Comparison of ENCODE assay signal across 24 cellular contexts in genomic region chr11:61310749-61311148, GRCh38. TPM values are rescaled to one million over a fixed set of nuclear protein-coding genes. Genes with fewer than 3 reads are reported as not detected.
DNase-seq lines count a peak whose midpoint lies in the region; ATAC-seq and TF ChIP-seq lines count a peak whose summit lies in the region.
"Had no signal": no experiment of that assay in that cellular context is flagged by ENCODE, and none has a peak within 500 bp of the region (broad histone marks: within the 10 kb centered on the region; RNA-seq: fewer than 3 reads in every experiment).

No MANE protein-coding gene starts in this region.

- no peak overlapping the region for H3K23ac ChIP-seq in mesendoderm (ENCODE audit: low read length)

- H3K27me3 Mint-ChIP-seq in activated T-cell treated with anti-CD3 and anti-CD28 coated beads, Interleukin-2, amount 50 U/mL, for 72 hours (ENCODE audit: low read depth), result no peaks in the 10 kb centered on the region
- H3K27me3 Mint-ChIP-seq in activated T-cell treated with anti-CD3 and anti-CD28 coated beads, Interleukin-2, amount 50 U/mL, for 24 hours, result no peaks in the 10 kb centered on the region
- H3K27me3 Mint-ChIP-seq in endothelial cell (ENCODE audit: unreplicated experiment), result no peaks in the 10 kb centered on the region
- H3K27me3 Mint-ChIP-seq: B cell; CD4-positive, alpha-beta T cell had no signal

- H3K79me2 ChIP-seq in mesendoderm (ENCODE audit: control insufficient read depth, insufficient read depth, low read length), result no peaks in the 10 kb centered on the region

- H3K36me3 Mint-ChIP-seq in activated T-cell treated with anti-CD3 and anti-CD28 coated beads, Interleukin-2, amount 50 U/mL, for 72 hours (ENCODE audit: insufficient read depth in 2 of 2), result peaks cover 9 to 28% of the 10 kb centered on the region in 2 donors
- H3K36me3 Mint-ChIP-seq in activated T-cell treated with anti-CD3 and anti-CD28 coated beads, Interleukin-2, amount 50 U/mL, for 24 hours (ENCODE audit: low read depth), result peaks cover 6% of the 10 kb centered on the region
- H3K36me3 Mint-ChIP-seq in endothelial cell (ENCODE audit: low read depth, unreplicated experiment), result peaks cover 20% of the 10 kb centered on the region

- H3K27ac Mint-ChIP-seq in activated T-cell treated with anti-CD3 and anti-CD28 coated beads, Interleukin-2, amount 50 U/mL, for 72 hours, result peak overlapping the region; percentile 52
- no peak overlapping the region for H3K27ac Mint-ChIP-seq in activated T-cell treated with anti-CD3 and anti-CD28 coated beads, Interleukin-2, amount 50 U/mL, for 24 hours
- no peak overlapping the region for H3K27ac Mint-ChIP-seq in endothelial cell (ENCODE audit: unreplicated experiment)
- H3K27ac Mint-ChIP-seq: B cell; CD4-positive, alpha-beta T cell; CD8-positive, alpha-beta T cell had no signal

- H3K9ac ChIP-seq in mesendoderm (ENCODE audit: low read length), result no peak overlapping the region
- H3K9ac ChIP-seq: BLaER1 treated with 17β-estradiol and CSF1 and Interleukin-3, amounts not matched to agents 10 nM and 100 nM had no signal

- H3K27me3 ChIP-seq in adrenal gland (no peaks in the 10 kb centered on the region), mesendoderm (ENCODE audit: insufficient read depth, low read length, poor library complexity) (no peaks in the 10 kb centered on the region)
- H3K27me3 ChIP-seq: BLaER1 treated with 17β-estradiol and CSF1 and Interleukin-3, amounts not matched to agents 10 nM and 100 nM had no signal

- H3K27ac ChIP-seq in adrenal gland, result peak overlapping the region in 1 of 5 donors; percentile 50
- H3K27ac ChIP-seq in mesendoderm (ENCODE audit: low read depth, low read length), result no peak overlapping the region
- H3K27ac ChIP-seq: 22Rv1; A549; BLaER1 treated with 17β-estradiol and CSF1 and Interleukin-3, amounts not matched to agents 10 nM and 100 nM; C4-2B had no signal

- no peak overlapping the region for H3K56ac ChIP-seq in mesendoderm (ENCODE audit: low read length)

- H2AK5ac ChIP-seq in mesendoderm (ENCODE audit: low read length), result no peak overlapping the region

- no peak overlapping the region for H2BK15ac ChIP-seq in mesendoderm (replicated peaks; ENCODE audit: low read depth)

- no peak overlapping the region for H3K4me2 ChIP-seq in mesendoderm (ENCODE audit: low read length)
- H3K4me2 ChIP-seq: A549; BLaER1 treated with 17β-estradiol and CSF1 and Interleukin-3, amounts not matched to agents 10 nM and 100 nM had no signal

- H2BK120ac ChIP-seq in mesendoderm (ENCODE audit: low read depth, low read length), result no peak overlapping the region

- H3K9me3 Mint-ChIP-seq in activated T-cell treated with anti-CD3 and anti-CD28 coated beads, Interleukin-2, amount 50 U/mL, for 72 hours, result no peaks in the 10 kb centered on the region
- no peaks in the 10 kb centered on the region for H3K9me3 Mint-ChIP-seq in activated T-cell treated with anti-CD3 and anti-CD28 coated beads, Interleukin-2, amount 50 U/mL, for 24 hours
- H3K9me3 Mint-ChIP-seq in endothelial cell (ENCODE audit: unreplicated experiment), result no peaks in the 10 kb centered on the region
- H3K9me3 Mint-ChIP-seq: CD4-positive, alpha-beta T cell; CD8-positive, alpha-beta T cell had no signal

- H3K18ac ChIP-seq in mesendoderm (ENCODE audit: low read length), result no peak overlapping the region

- H3K36me3 ChIP-seq in adrenal gland (replicated peaks in 1 of 2) (peaks cover 0 to 100% of the 10 kb centered on the region in 2 donors), mesendoderm (ENCODE audit: control insufficient read depth, insufficient read depth, low read length) (peaks cover 44% of the 10 kb centered on the region)

- no peak overlapping the region for H2BK5ac ChIP-seq in mesendoderm (ENCODE audit: low read length)

- 52 to 69% (median 63%) methylated on average over 8 of the region's 8 CpGs for WGBS in adrenal gland, 4 donors
- WGBS in mesendoderm (ENCODE audit: extremely low coverage, insufficient coverage, low lambda C conversion rate), result no CpG with 5 or more reads among the region's 8 CpGs

- no peak overlapping the region for H4K8ac ChIP-seq in mesendoderm (ENCODE audit: low read depth, low read length)

- H3K4me3 Mint-ChIP-seq in activated T-cell treated with anti-CD3 and anti-CD28 coated beads, Interleukin-2, amount 50 U/mL, for 72 hours, result no peak overlapping the region
- no peak overlapping the region for H3K4me3 Mint-ChIP-seq in activated T-cell treated with anti-CD3 and anti-CD28 coated beads, Interleukin-2, amount 50 U/mL, for 24 hours
- peak overlapping the region; percentile 40 for H3K4me3 Mint-ChIP-seq in endothelial cell (ENCODE audit: unreplicated experiment)
- H3K4me3 Mint-ChIP-seq: B cell; CD4-positive, alpha-beta T cell; CD8-positive, alpha-beta T cell had no signal

- ATAC-seq in activated T-cell treated with anti-CD3 and anti-CD28 coated beads, Interleukin-2, amount 50 U/mL, for 72 hours (replicated peaks in 1 of 2), result no peak
- ATAC-seq: A549; CD8-positive, alpha-beta T cell had no signal

- intact Hi-C loops in adrenal gland (cut with DNase I), result no loop called here

- TF ChIP-seq POLR2A in adrenal gland (IDR thresholded peaks at IDR 0.05), result no peak

- TF ChIP-seq CTCF in adrenal gland (IDR thresholded peaks at IDR 0.05) (no peak), endothelial cell (IDR thresholded peaks at IDR 0.05; ENCODE audit: unreplicated experiment) (no peak)

- no peak overlapping the region for H4K5ac ChIP-seq in mesendoderm (ENCODE audit: low read length)

- H3K4ac ChIP-seq in mesendoderm (ENCODE audit: low read depth, low read length), result no peak overlapping the region

- peaks cover 1% of the 10 kb centered on the region for H3K79me1 ChIP-seq in mesendoderm (ENCODE audit: low read length)

- H3K4me1 ChIP-seq in adrenal gland (replicated peaks in 1 of 2), result peaks cover 0 to 4% of the 10 kb centered on the region in 2 donors
- no peaks in the 10 kb centered on the region for H3K4me1 ChIP-seq in mesendoderm (ENCODE audit: control insufficient read depth, low read depth, low read length)
- H3K4me1 ChIP-seq: A549; BLaER1 treated with 17β-estradiol and CSF1 and Interleukin-3, amounts not matched to agents 10 nM and 100 nM had no signal

- no peaks in the 10 kb centered on the region for H3K4me1 Mint-ChIP-seq in activated T-cell treated with anti-CD3 and anti-CD28 coated beads, Interleukin-2, amount 50 U/mL, for 72 hours (ENCODE audit: low read depth)
- peaks cover 7% of the 10 kb centered on the region for H3K4me1 Mint-ChIP-seq in activated T-cell treated with anti-CD3 and anti-CD28 coated beads, Interleukin-2, amount 50 U/mL, for 24 hours (ENCODE audit: low read depth)
- no peaks in the 10 kb centered on the region for H3K4me1 Mint-ChIP-seq in endothelial cell (ENCODE audit: unreplicated experiment)
- H3K4me1 Mint-ChIP-seq: B cell had no signal

- DNase-seq in activated T-cell treated with anti-CD3 and anti-CD28 coated beads, Interleukin-2, amount 50 U/mL, for 72 hours, result no peak
- no peak for DNase-seq in activated T-cell treated with anti-CD3 and anti-CD28 coated beads, Interleukin-2, amount 50 U/mL, for 24 hours
- peak in 5 of 7 donors; percentile 46 to 60 (median 54) for DNase-seq in adrenal gland
- DNase-seq in endothelial cell (ENCODE audit: low spot score), result no peak
- no peak for DNase-seq in COLO829 (ENCODE audit: low spot score)
- DNase-seq in mesendoderm, result no peak
- DNase-seq: AML-193; CD4-positive, alpha-beta T cell; CD8-positive, alpha-beta T cell; COR-L47; DMS 273 treated with DMSO at 0.1 percent for 48 hours; DMS153; DMS53; DMS79; DND-41; EL; GF-D8 had no signal

- no peaks in the 10 kb centered on the region for H3K9me3 ChIP-seq in adrenal gland (replicated peaks in 1 of 3)
- H3K9me3 ChIP-seq: A549; BLaER1 treated with 17β-estradiol and CSF1 and Interleukin-3, amounts not matched to agents 10 nM and 100 nM had no signal

- H3K4me3 ChIP-seq in adrenal gland (no peak overlapping the region), mesendoderm (ENCODE audit: low read length) (no peak overlapping the region)
- H3K4me3 ChIP-seq: A549; BLaER1 treated with 17β-estradiol and CSF1 and Interleukin-3, amounts not matched to agents 10 nM and 100 nM had no signal

RNA-seq across cellular contexts. Expression of gene VWCE, which starts 15.6 kb away (rescaled TPM):
- total RNA-seq in activated T-cell treated with anti-CD3 and anti-CD28 coated beads, Interleukin-2, amount 50 U/mL, for 72 hours, result 10 to 100 TPM in 1 of 2 donors, 1 to 10 TPM in 1; 7.7 to 11.8 TPM
- total RNA-seq in adrenal gland (1 to 10 TPM in 7 of 8 donors, under 1 TPM in 1; 0.69 to 4.4 (median 2.5) TPM), endothelial cell (ENCODE audit: unreplicated experiment) (25.3 TPM)
- polyA plus RNA-seq in adrenal gland, result 1 to 10 TPM in 2 of 3 donors, under 1 TPM in 1; 0.55 to 5.8 (median 3.8) TPM
- polyA plus RNA-seq in mesendoderm (2013, experiment 1 of 2), result 7.1 TPM
- 6.7 TPM for polyA plus RNA-seq in mesendoderm (2013, experiment 2 of 2)
- total RNA-seq: A172, Daoy had no signal

RNA-seq across cellular contexts. Expression of gene DDB1, which starts 22.2 kb away (rescaled TPM):
- 100 to 1,000 TPM; 168 to 176 TPM for total RNA-seq in activated T-cell treated with anti-CD3 and anti-CD28 coated beads, Interleukin-2, amount 50 U/mL, for 72 hours
- total RNA-seq in adrenal gland (100 to 1,000 TPM; 405 to 885 (median 674) TPM), endothelial cell (ENCODE audit: unreplicated experiment) (239 TPM)
- 100 to 1,000 TPM; 165 to 374 (median 308) TPM for polyA plus RNA-seq in adrenal gland
- polyA plus RNA-seq in mesendoderm (2013, experiment 1 of 2), result 111 TPM
- 111 TPM for polyA plus RNA-seq in mesendoderm (2013, experiment 2 of 2)

RNA-seq across cellular contexts. Expression of gene TKFC, which starts 22.3 kb away (rescaled TPM):
- 10 to 100 TPM; 71.0 to 74.0 TPM for total RNA-seq in activated T-cell treated with anti-CD3 and anti-CD28 coated beads, Interleukin-2, amount 50 U/mL, for 72 hours
- total RNA-seq in adrenal gland (100 to 1,000 TPM; 144 to 603 (median 273) TPM), endothelial cell (ENCODE audit: unreplicated experiment) (53.1 TPM)
- 100 to 1,000 TPM; 135 to 294 (median 198) TPM for polyA plus RNA-seq in adrenal gland
- polyA plus RNA-seq in mesendoderm (2013, experiment 1 of 2), result 17.3 TPM
- 16.9 TPM for polyA plus RNA-seq in mesendoderm (2013, experiment 2 of 2)

RNA-seq across cellular contexts. Expression of gene CYB561A3, which starts 50.9 kb away (rescaled TPM):
- 10 to 100 TPM; 37.9 to 43.0 TPM for total RNA-seq in activated T-cell treated with anti-CD3 and anti-CD28 coated beads, Interleukin-2, amount 50 U/mL, for 72 hours
- 1,000 to 10,000 TPM in 3 of 8 donors, 100 to 1,000 TPM in 5; 137 to 1,306 (median 828) TPM for total RNA-seq in adrenal gland
- polyA plus RNA-seq in adrenal gland, result 100 to 1,000 TPM; 108 to 299 (median 284) TPM
- total RNA-seq in endothelial cell (ENCODE audit: unreplicated experiment), result 21.6 TPM
- polyA plus RNA-seq in mesendoderm (2013, experiment 1 of 2), result 12.7 TPM
- polyA plus RNA-seq in mesendoderm (2013, experiment 2 of 2), result 13.1 TPM

RNA-seq across cellular contexts. Expression of gene TMEM138, which starts 51.4 kb away (rescaled TPM):
- total RNA-seq in activated T-cell treated with anti-CD3 and anti-CD28 coated beads, Interleukin-2, amount 50 U/mL, for 72 hours, result 10 to 100 TPM; 42.0 to 45.0 TPM
- total RNA-seq in adrenal gland, result 100 to 1,000 TPM in 5 of 8 donors, 10 to 100 TPM in 3; 79.4 to 183 (median 134) TPM
- 100 to 1,000 TPM; 244 to 276 (median 259) TPM for polyA plus RNA-seq in adrenal gland
- total RNA-seq in endothelial cell (ENCODE audit: unreplicated experiment), result 18.8 TPM
- 52.8 TPM for polyA plus RNA-seq in mesendoderm (2013, experiment 1 of 2)
- polyA plus RNA-seq in mesendoderm (2013, experiment 2 of 2), result 51.4 TPM

Comparison
In these comparisons a context has a peak if more than half of its experiments do, and no peak if none do; other contexts are left out.
1. DNase-seq: peak in adrenal gland (5 of 7); none in activated T-cell treated with anti-CD3 and anti-CD28 coated beads, Interleukin-2, amount 50 U/mL, for 72 hours (0 of 2), activated T-cell treated with anti-CD3 and anti-CD28 coated beads, Interleukin-2, amount 50 U/mL, for 24 hours (single experiment), endothelial cell (single experiment), COLO829 (single experiment) and mesendoderm (single experiment).